Comparison of ENCODE assay signal across 15 cellular contexts in the genomic region with DNA sequence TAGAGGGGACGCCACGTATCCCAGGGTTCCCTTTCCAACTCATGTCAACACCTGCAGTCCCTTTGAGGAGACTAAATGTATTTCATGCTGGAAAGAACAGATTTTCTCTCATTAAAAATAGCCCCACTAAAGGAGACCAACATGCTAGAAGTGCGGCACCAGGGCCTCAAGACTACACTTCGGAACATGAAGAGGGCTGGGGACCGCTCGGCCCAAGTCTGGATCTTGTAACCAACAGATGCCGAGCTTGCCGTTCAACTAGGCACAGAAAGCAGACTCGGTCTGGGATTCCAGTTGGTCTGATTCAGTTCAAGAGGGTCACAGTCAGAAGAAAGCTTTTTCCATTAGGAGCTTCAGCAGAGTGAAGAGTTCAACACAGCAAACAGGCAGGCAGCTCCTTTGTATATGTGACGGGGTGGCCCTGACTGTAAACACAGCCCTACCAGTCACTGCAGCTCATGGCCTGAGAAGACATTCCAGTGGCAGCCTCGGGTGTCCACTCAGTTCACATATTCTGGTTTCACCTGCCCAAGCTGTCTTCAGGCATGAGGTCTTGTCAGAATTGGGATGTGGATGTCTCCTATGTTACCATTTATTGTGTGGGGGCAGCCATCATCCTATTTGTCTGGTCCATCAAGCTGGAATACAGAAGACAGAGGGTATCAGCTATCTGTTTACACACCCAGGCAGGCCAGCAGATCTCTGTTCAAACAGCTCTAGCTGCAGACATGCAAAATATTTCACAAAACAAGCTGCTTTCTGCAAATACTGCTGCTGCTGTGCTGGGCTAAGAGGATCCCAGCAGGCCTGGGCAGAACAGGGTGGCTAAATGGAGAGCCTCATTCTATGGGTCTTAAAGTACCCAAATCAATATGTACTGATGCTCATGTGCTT. TPM values are rescaled to one million over a fixed set of nuclear protein-coding genes. Genes with fewer than 3 reads are reported as not detected.
DNase-seq lines count a peak whose midpoint lies in the region; ATAC-seq, FAIRE-seq and TF ChIP-seq lines count a peak whose summit lies in the region.
"Had no signal": no experiment of that assay in that cellular context is flagged by ENCODE, and none has a peak within 500 bp of the region (broad histone marks: within the 10 kb centered on the region; RNA-seq: fewer than 3 reads in every experiment).

No MANE protein-coding gene starts in this region.

- H3K4me3 Mint-ChIP-seq in T-helper 2 cell treated with Interferon-gamma antibody and Interleukin-4, amounts not matched to agents 5 μg/mL and 100 μg/mL, for 36 hours = no peak overlapping the region
- H3K4me3 Mint-ChIP-seq in Caco-2 (ENCODE audit: unreplicated experiment) = no peak overlapping the region
- H3K4me3 Mint-ChIP-seq: WTC11 had no signal

- H3K9ac ChIP-seq in HepG2 (ENCODE audit: insufficient read depth, low read depth, low read length) = no peak overlapping the region

- intact Hi-C loops in Caco-2 (cut with micrococcal nuclease; ENCODE audit: unreplicated experiment) = no loop called here
- intact Hi-C loops in HepG2 (cut with micrococcal nuclease; ENCODE audit: unreplicated experiment) = no loop called here

- TF ChIP-seq RAD21 in HepG2 (CRISPR knock-in tag; IDR thresholded peaks at IDR 0.05) = no peak

- H3K9me3 Mint-ChIP-seq in T-helper 2 cell treated with Interferon-gamma antibody and Interleukin-4, amounts not matched to agents 5 μg/mL and 100 μg/mL, for 36 hours = no peaks in the 10 kb centered on the region
- H3K9me3 Mint-ChIP-seq in Caco-2 (ENCODE audit: unreplicated experiment) = no peaks in the 10 kb centered on the region
- H3K9me3 Mint-ChIP-seq: WTC11 had no signal

- FAIRE-seq in HepG2 (lab: Jason Lieb, UNC) = peak; percentile 50

- peak overlapping the region; percentile 80 for H3K27ac ChIP-seq in WERI-Rb-1
- H3K27ac ChIP-seq in HepG2 (ENCODE audit: extremely low read length, insufficient read depth, low read length) = peak overlapping the region; percentile 10
- H3K27ac ChIP-seq: foreskin keratinocyte, lower lobe of right lung had no signal

- H3K9me3 ChIP-seq in Caco-2 (no peaks in the 10 kb centered on the region), WERI-Rb-1 (ENCODE audit: severe bottlenecking) (no peaks in the 10 kb centered on the region), HepG2 (ENCODE audit: low read length) (no peaks in the 10 kb centered on the region)
- H3K9me3 ChIP-seq: lower lobe of right lung had no signal

- H3K4me2 ChIP-seq in HepG2 (ENCODE audit: low read depth, low read length) = no peak overlapping the region

- H3K4me3 ChIP-seq in Caco-2 (ENCODE audit: low read depth, low read length) (no peak overlapping the region), WERI-Rb-1 (ENCODE audit: low read depth, low read length) (no peak overlapping the region), HepG2 (replicated peaks in 1 of 3; ENCODE audit: insufficient read depth in 1 of 3, low read depth in 2 of 3, low read length in 3 of 3) (no peak overlapping the region)
- H3K4me3 ChIP-seq: lower lobe of right lung had no signal

- no peaks in the 10 kb centered on the region for H3K27me3 Mint-ChIP-seq in T-helper 2 cell treated with Interferon-gamma antibody and Interleukin-4, amounts not matched to agents 5 μg/mL and 100 μg/mL, for 36 hours (ENCODE audit: low read depth)
- H3K27me3 Mint-ChIP-seq in Caco-2 (ENCODE audit: insufficient read depth, unreplicated experiment) = no peaks in the 10 kb centered on the region

- H3K36me3 ChIP-seq in Caco-2 (ENCODE audit: control insufficient read depth, insufficient read depth, low read length) = peaks cover 6% of the 10 kb centered on the region; the same call in 1 of the 2 replicates
- H3K36me3 ChIP-seq in WERI-Rb-1 = peaks cover 50% of the 10 kb centered on the region
- peaks cover 24 to 45% of the 10 kb centered on the region in 2 experiments for H3K36me3 ChIP-seq in HepG2 (replicated peaks in 1 of 2; ENCODE audit: control insufficient read depth in 1 of 2, insufficient read depth in 2 of 2, low read length in 2 of 2)

- peaks cover 28% of the 10 kb centered on the region for H3K36me3 Mint-ChIP-seq in T-helper 2 cell treated with Interferon-gamma antibody and Interleukin-4, amounts not matched to agents 5 μg/mL and 100 μg/mL, for 36 hours (ENCODE audit: low read depth)
- H3K36me3 Mint-ChIP-seq in Caco-2 (ENCODE audit: insufficient read depth, unreplicated experiment) = peaks cover 51% of the 10 kb centered on the region

- peaks cover 7% of the 10 kb centered on the region for H3K4me1 Mint-ChIP-seq in T-helper 2 cell treated with Interferon-gamma antibody and Interleukin-4, amounts not matched to agents 5 μg/mL and 100 μg/mL, for 36 hours (ENCODE audit: low read depth)
- H3K4me1 Mint-ChIP-seq in Caco-2 (ENCODE audit: low read depth, unreplicated experiment) = peaks cover 7% of the 10 kb centered on the region
- H3K4me1 Mint-ChIP-seq: WTC11 had no signal

- WGBS in HepG2 (ENCODE audit: low lambda C conversion rate) = 87% methylated on average over 11 of the region's 11 CpGs

- peak; percentile 82 for ATAC-seq in HepG2
- ATAC-seq in GM21576 (IDR thresholded peaks at IDR 0.05; ENCODE audit: unreplicated experiment) = no peak
- no peak for ATAC-seq in GM19351 (IDR thresholded peaks at IDR 0.05; ENCODE audit: unreplicated experiment)
- ATAC-seq: foreskin keratinocyte, lower lobe of right lung, right cardiac atrium, WTC11 had no signal

- peak overlapping the region; percentile 26 for H3K27ac Mint-ChIP-seq in T-helper 2 cell treated with Interferon-gamma antibody and Interleukin-4, amounts not matched to agents 5 μg/mL and 100 μg/mL, for 36 hours
- peak overlapping the region; percentile 63 for H3K27ac Mint-ChIP-seq in Caco-2 (ENCODE audit: unreplicated experiment)

- BruUV-seq in Caco-2 (replicated peaks; lab: Mats Ljungman, UMichigan) = TSS peak; percentile 34
- no TSS peak for BruUV-seq in HepG2 (replicated peaks; lab: Mats Ljungman, UMichigan)

- no peak for TF ChIP-seq CTCF in Caco-2 (IDR thresholded peaks at IDR 0.05; ENCODE audit: insufficient read depth in 1 of 2, low read depth in 1 of 2, low read length in 1 of 2, severe bottlenecking in 1 of 2, unreplicated experiment in 1 of 2)
- no peak for TF ChIP-seq CTCF in WERI-Rb-1 (IDR thresholded peaks at IDR 0.05; ENCODE audit: low read depth, low read length)
- no peak for TF ChIP-seq CTCF in HepG2 (CRISPR knock-in tag; IDR thresholded peaks at IDR 0.05)

- no peak for DNase-seq in T-helper 2 cell treated with Interferon-gamma antibody and Interleukin-4, amounts not matched to agents 5 μg/mL and 100 μg/mL, for 36 hours (ENCODE audit: low spot score)
- DNase-seq in T-helper 2 cell = no peak
- peak in 1 of 2 experiments; percentile 32 for DNase-seq in Caco-2
- no peak for DNase-seq in WERI-Rb-1
- DNase-seq in HepG2 (ENCODE audit: low spot score) = peak; percentile 64
- DNase-seq in superior temporal gyrus (ENCODE audit: extremely low spot score) = no peak
- DNase-seq: effector CD4-positive, alpha-beta T cell; foreskin keratinocyte; lower lobe of right lung; right cardiac atrium; stimulated activated CD4-positive, alpha-beta T cell treated with anti-CD3 and anti-CD28 coated beads, Interleukin-4, amount 100 ng/mL, for 24 hours had no signal

- H3K27me3 ChIP-seq in Caco-2 (replicated peaks; ENCODE audit: control insufficient read depth, insufficient read depth, low read length) (no peaks in the 10 kb centered on the region), WERI-Rb-1 (ENCODE audit: insufficient read depth, low read depth, severe bottlenecking) (no peaks in the 10 kb centered on the region), HepG2 (ENCODE audit: control insufficient read depth in 1 of 2, insufficient read depth in 2 of 2, low read length in 2 of 2) (no peaks in the 10 kb centered on the region)
- H3K27me3 ChIP-seq: foreskin keratinocyte had no signal

- TF ChIP-seq POLR2A in HepG2 (IDR thresholded peaks at IDR 0.05; ENCODE audit: insufficient read depth in 1 of 2, low read depth in 2 of 2, low read length in 2 of 2) = no peak

- no peak for TF ChIP-seq EP300 in HepG2 (IDR thresholded peaks at IDR 0.05; ENCODE audit: low read depth in 2 of 2, low read length in 2 of 2)
- no peak for TF ChIP-seq EP300 in HepG2 (CRISPR knock-in tag; IDR thresholded peaks at IDR 0.05; ENCODE audit: borderline replicate concordance)

- POLR2A ChIA-PET in Caco-2 (lab: Charles Lee) = interaction anchor here (0.6 to 1.9 kb wide), 2 partner anchors 9 to 20 kb away, joined by 3 to 24 read pairs; partner anchors contain the start of genes BET1L, PSMD13 and RIC8A
- POLR2A ChIA-PET in HepG2 (lab: Yijun Ruan, JAX) = interaction anchor here (0.6 to 3.0 kb wide), 4 partner anchors 10 to 19 kb away, joined by 3 to 41 read pairs (median 8); partner anchors contain the start of genes BET1L, RIC8A and SIRT3

- in situ Hi-C loops in HepG2 (cut with HindIII; ENCODE audit: extremely low pct_ligation_motif_present, low pct_unique_long_range_greater_than_20kb) = no loop called here

- H4K20me1 ChIP-seq in HepG2 (ENCODE audit: insufficient read depth, low read length) = no peaks in the 10 kb centered on the region

- CTCF ChIA-PET in Caco-2 (lab: Charles Lee) (interaction anchor here (1.5 to 1.9 kb wide), 2 partner anchors 9 to 34 kb away, joined by 5 read pairs; partner anchors contain the start of genes BET1L and RIC8A), HepG2 (lab: Yijun Ruan, JAX; ENCODE audit: low intra/inter-chr PET ratio, low total read pairs) (no interaction called here)

- H3K4me1 ChIP-seq in Caco-2 (peaks cover 19% of the 10 kb centered on the region), HepG2 (ENCODE audit: insufficient read depth, low read length) (peaks cover 24% of the 10 kb centered on the region)
- H3K4me1 ChIP-seq: foreskin keratinocyte had no signal

- H2AFZ ChIP-seq in HepG2 (ENCODE audit: low read length) = no peak overlapping the region

- no peaks in the 10 kb centered on the region for H3K79me2 ChIP-seq in HepG2 (ENCODE audit: insufficient read depth, low read length)

RNA-seq across cellular contexts. Expression of gene RIC8A, which starts 8.8 kb away (rescaled TPM):
- total RNA-seq in Caco-2 (2022) (97.1 and 111 TPM in 2 replicates), HepG2 (2016; rRNA removed; fragmentation: Illumina TruSeq; extraction: Trizol) (62.1 and 65.0 TPM in 2 replicates)
- 21.7 and 29.0 TPM in 2 replicates for total RNA-seq in HepG2 (2016; cell fraction: cytosol; rRNA removed; fragmentation: Illumina TruSeq; extraction: Trizol; ENCODE audit: low read depth)
- total RNA-seq in HepG2 (2016; cell fraction: insoluble cytoplasmic fraction; rRNA removed; fragmentation: Illumina TruSeq; extraction: Trizol) = 55.5 and 60.4 TPM in 2 replicates
- 36.9 and 43.2 TPM in 2 replicates for total RNA-seq in HepG2 (2016; cell fraction: membrane; rRNA removed; fragmentation: Illumina TruSeq; extraction: Trizol)
- 37.1 and 38.2 TPM in 2 replicates for total RNA-seq in HepG2 (2016; cell fraction: nucleus; rRNA removed; fragmentation: Illumina TruSeq; extraction: Trizol)
- polyA plus RNA-seq in HepG2 (2011; rRNA removed) = 63.8 and 84.3 TPM in 2 replicates
- polyA plus RNA-seq in HepG2 (2011; cell fraction: cytosol; rRNA removed) = 47.5 and 48.4 TPM in 2 replicates
- polyA plus RNA-seq in HepG2 (2011; cell fraction: nucleus; rRNA removed) = 143 and 165 TPM in 2 replicates
- 24.6 and 31.6 TPM in 2 replicates for polyA plus RNA-seq in HepG2 (2012)
- 10.5 and 10.6 TPM in 2 replicates for polyA plus RNA-seq in HepG2 (2016; cell fraction: cytosol; fragmentation: Illumina TruSeq; extraction: Trizol; ENCODE audit: low read depth)
- 53.7 and 58.5 TPM in 2 replicates for polyA plus RNA-seq in HepG2 (2016; cell fraction: insoluble cytoplasmic fraction; fragmentation: Illumina TruSeq; extraction: Trizol; ENCODE audit: low read depth)
- polyA plus RNA-seq in HepG2 (2016; cell fraction: membrane; fragmentation: Illumina TruSeq; extraction: Trizol; ENCODE audit: low read depth) = 26.8 and 29.3 TPM in 2 replicates
- polyA plus RNA-seq in HepG2 (2016; cell fraction: nucleus; fragmentation: Illumina TruSeq; extraction: Trizol; ENCODE audit: insufficient read depth, low read depth) = 68.0 and 76.5 TPM in 2 replicates
- polyA minus RNA-seq in HepG2 (2011; rRNA and poly(A)+ RNA removed; ENCODE audit: low replicate concordance) = 155 and 191 TPM in 2 replicates
- 24.9 and 36.3 TPM in 2 replicates for polyA minus RNA-seq in HepG2 (2011; cell fraction: cytosol; rRNA and poly(A)+ RNA removed)
- 47.4 and 55.1 TPM in 2 replicates for polyA minus RNA-seq in HepG2 (2011; cell fraction: nucleus; rRNA and poly(A)+ RNA removed)

RNA-seq across cellular contexts. Expression of gene BET1L, which starts 9.1 kb away (rescaled TPM):
- total RNA-seq in Caco-2 (2022) (56.8 and 57.4 TPM in 2 replicates), HepG2 (2016; rRNA removed; fragmentation: Illumina TruSeq; extraction: Trizol) (26.2 and 27.3 TPM in 2 replicates)
- 12.4 and 15.5 TPM in 2 replicates for total RNA-seq in HepG2 (2016; cell fraction: cytosol; rRNA removed; fragmentation: Illumina TruSeq; extraction: Trizol; ENCODE audit: low read depth)
- total RNA-seq in HepG2 (2016; cell fraction: insoluble cytoplasmic fraction; rRNA removed; fragmentation: Illumina TruSeq; extraction: Trizol) = 25.7 and 25.9 TPM in 2 replicates
- total RNA-seq in HepG2 (2016; cell fraction: membrane; rRNA removed; fragmentation: Illumina TruSeq; extraction: Trizol) = 28.2 and 33.2 TPM in 2 replicates
- 21.6 and 23.3 TPM in 2 replicates for total RNA-seq in HepG2 (2016; cell fraction: nucleus; rRNA removed; fragmentation: Illumina TruSeq; extraction: Trizol)
- polyA plus RNA-seq in HepG2 (2011; rRNA removed) = 59.6 and 62.3 TPM in 2 replicates
- 56.2 and 64.1 TPM in 2 replicates for polyA plus RNA-seq in HepG2 (2011; cell fraction: cytosol; rRNA removed)
- 79.4 and 81.9 TPM in 2 replicates for polyA plus RNA-seq in HepG2 (2011; cell fraction: nucleus; rRNA removed)
- 26.9 and 27.4 TPM in 2 replicates for polyA plus RNA-seq in HepG2 (2012)
- 14.0 and 16.4 TPM in 2 replicates for polyA plus RNA-seq in HepG2 (2016; cell fraction: cytosol; fragmentation: Illumina TruSeq; extraction: Trizol; ENCODE audit: low read depth)
- polyA plus RNA-seq in HepG2 (2016; cell fraction: insoluble cytoplasmic fraction; fragmentation: Illumina TruSeq; extraction: Trizol; ENCODE audit: low read depth) = 36.2 and 45.0 TPM in 2 replicates
- 37.8 and 37.9 TPM in 2 replicates for polyA plus RNA-seq in HepG2 (2016; cell fraction: membrane; fragmentation: Illumina TruSeq; extraction: Trizol; ENCODE audit: low read depth)
- polyA plus RNA-seq in HepG2 (2016; cell fraction: nucleus; fragmentation: Illumina TruSeq; extraction: Trizol; ENCODE audit: insufficient read depth, low read depth) = 43.9 and 46.1 TPM in 2 replicates
- polyA minus RNA-seq in HepG2 (2011; rRNA and poly(A)+ RNA removed; ENCODE audit: low replicate concordance) = 46.5 and 151 TPM in 2 replicates
- polyA minus RNA-seq in HepG2 (2011; cell fraction: cytosol; rRNA and poly(A)+ RNA removed) = 19.7 and 22.1 TPM in 2 replicates
- polyA minus RNA-seq in HepG2 (2011; cell fraction: nucleus; rRNA and poly(A)+ RNA removed) = 61.4 and 63.9 TPM in 2 replicates

RNA-seq across cellular contexts. Expression of gene SIRT3, which starts 19.8 kb away (rescaled TPM):
- total RNA-seq in Caco-2 (2022) = 24.6 and 26.0 TPM in 2 replicates
- total RNA-seq in HepG2 (2016; rRNA removed; fragmentation: Illumina TruSeq; extraction: Trizol) = 12.9 and 15.1 TPM in 2 replicates
- 4.3 and 4.7 TPM in 2 replicates for total RNA-seq in HepG2 (2016; cell fraction: cytosol; rRNA removed; fragmentation: Illumina TruSeq; extraction: Trizol; ENCODE audit: low read depth)
- 12.6 and 15.2 TPM in 2 replicates for total RNA-seq in HepG2 (2016; cell fraction: insoluble cytoplasmic fraction; rRNA removed; fragmentation: Illumina TruSeq; extraction: Trizol)
- total RNA-seq in HepG2 (2016; cell fraction: membrane; rRNA removed; fragmentation: Illumina TruSeq; extraction: Trizol) = 7.0 and 8.3 TPM in 2 replicates
- 11.1 and 12.1 TPM in 2 replicates for total RNA-seq in HepG2 (2016; cell fraction: nucleus; rRNA removed; fragmentation: Illumina TruSeq; extraction: Trizol)
- 18.2 and 19.0 TPM in 2 replicates for polyA plus RNA-seq in HepG2 (2011; rRNA removed)
- polyA plus RNA-seq in HepG2 (2011; cell fraction: cytosol; rRNA removed) = 16.5 and 17.1 TPM in 2 replicates
- 39.8 and 57.2 TPM in 2 replicates for polyA plus RNA-seq in HepG2 (2011; cell fraction: nucleus; rRNA removed)
- polyA plus RNA-seq in HepG2 (2012) = 16.8 and 22.4 TPM in 2 replicates
- 3.1 TPM in 2 replicates for polyA plus RNA-seq in HepG2 (2016; cell fraction: cytosol; fragmentation: Illumina TruSeq; extraction: Trizol; ENCODE audit: low read depth)
- 15.2 and 18.2 TPM in 2 replicates for polyA plus RNA-seq in HepG2 (2016; cell fraction: insoluble cytoplasmic fraction; fragmentation: Illumina TruSeq; extraction: Trizol; ENCODE audit: low read depth)
- 6.2 and 6.5 TPM in 2 replicates for polyA plus RNA-seq in HepG2 (2016; cell fraction: membrane; fragmentation: Illumina TruSeq; extraction: Trizol; ENCODE audit: low read depth)
- polyA plus RNA-seq in HepG2 (2016; cell fraction: nucleus; fragmentation: Illumina TruSeq; extraction: Trizol; ENCODE audit: insufficient read depth, low read depth) = 43.9 and 44.8 TPM in 2 replicates
- polyA minus RNA-seq in HepG2 (2011; rRNA and poly(A)+ RNA removed; ENCODE audit: low replicate concordance) = 12.3 and 25.8 TPM in 2 replicates
- polyA minus RNA-seq in HepG2 (2011; cell fraction: cytosol; rRNA and poly(A)+ RNA removed) = 6.1 and 7.0 TPM in 2 replicates
- 15.4 and 20.0 TPM in 2 replicates for polyA minus RNA-seq in HepG2 (2011; cell fraction: nucleus; rRNA and poly(A)+ RNA removed)

RNA-seq across cellular contexts. Expression of gene PSMD13, which starts 20.4 kb away (rescaled TPM):
- total RNA-seq in Caco-2 (2022) = 162 and 172 TPM in 2 replicates
- total RNA-seq in HepG2 (2016; rRNA removed; fragmentation: Illumina TruSeq; extraction: Trizol) = 117 and 172 TPM in 2 replicates
- 23.5 and 27.8 TPM in 2 replicates for total RNA-seq in HepG2 (2016; cell fraction: cytosol; rRNA removed; fragmentation: Illumina TruSeq; extraction: Trizol; ENCODE audit: low read depth)
- 119 and 174 TPM in 2 replicates for total RNA-seq in HepG2 (2016; cell fraction: insoluble cytoplasmic fraction; rRNA removed; fragmentation: Illumina TruSeq; extraction: Trizol)
- 34.7 and 39.6 TPM in 2 replicates for total RNA-seq in HepG2 (2016; cell fraction: membrane; rRNA removed; fragmentation: Illumina TruSeq; extraction: Trizol)
- total RNA-seq in HepG2 (2016; cell fraction: nucleus; rRNA removed; fragmentation: Illumina TruSeq; extraction: Trizol) = 57.8 and 58.4 TPM in 2 replicates
- polyA plus RNA-seq in HepG2 (2011; rRNA removed) = 78.5 and 83.0 TPM in 2 replicates
- 85.7 and 91.7 TPM in 2 replicates for polyA plus RNA-seq in HepG2 (2011; cell fraction: cytosol; rRNA removed)
- polyA plus RNA-seq in HepG2 (2011; cell fraction: nucleus; rRNA removed) = 55.6 and 67.0 TPM in 2 replicates
- 61.4 and 66.9 TPM in 2 replicates for polyA plus RNA-seq in HepG2 (2012)
- 17.8 and 18.9 TPM in 2 replicates for polyA plus RNA-seq in HepG2 (2016; cell fraction: cytosol; fragmentation: Illumina TruSeq; extraction: Trizol; ENCODE audit: low read depth)
- polyA plus RNA-seq in HepG2 (2016; cell fraction: insoluble cytoplasmic fraction; fragmentation: Illumina TruSeq; extraction: Trizol; ENCODE audit: low read depth) = 134 and 147 TPM in 2 replicates
- 24.1 and 26.8 TPM in 2 replicates for polyA plus RNA-seq in HepG2 (2016; cell fraction: membrane; fragmentation: Illumina TruSeq; extraction: Trizol; ENCODE audit: low read depth)
- polyA plus RNA-seq in HepG2 (2016; cell fraction: nucleus; fragmentation: Illumina TruSeq; extraction: Trizol; ENCODE audit: insufficient read depth, low read depth) = 102 and 107 TPM in 2 replicates
- 52.2 and 63.9 TPM in 2 replicates for polyA minus RNA-seq in HepG2 (2011; rRNA and poly(A)+ RNA removed; ENCODE audit: low replicate concordance)
- 23.7 and 24.1 TPM in 2 replicates for polyA minus RNA-seq in HepG2 (2011; cell fraction: cytosol; rRNA and poly(A)+ RNA removed)
- polyA minus RNA-seq in HepG2 (2011; cell fraction: nucleus; rRNA and poly(A)+ RNA removed) = 29.9 and 34.1 TPM in 2 replicates

RNA-seq across cellular contexts. Expression of gene SCGB1C1, which starts 23.4 kb away (rescaled TPM):
- total RNA-seq in Caco-2 (2022) (not detected in 2 replicates), HepG2 (2016; rRNA removed; fragmentation: Illumina TruSeq; extraction: Trizol) (not detected in 2 replicates)
- not detected in 2 replicates for total RNA-seq in HepG2 (2016; cell fraction: cytosol; rRNA removed; fragmentation: Illumina TruSeq; extraction: Trizol; ENCODE audit: low read depth)
- not detected in 2 replicates for total RNA-seq in HepG2 (2016; cell fraction: insoluble cytoplasmic fraction; rRNA removed; fragmentation: Illumina TruSeq; extraction: Trizol)
- total RNA-seq in HepG2 (2016; cell fraction: membrane; rRNA removed; fragmentation: Illumina TruSeq; extraction: Trizol) = not detected in 2 replicates
- total RNA-seq in HepG2 (2016; cell fraction: nucleus; rRNA removed; fragmentation: Illumina TruSeq; extraction: Trizol) = not detected in 2 replicates
- polyA plus RNA-seq in HepG2 (2011; rRNA removed) = not detected in 2 replicates
- not detected in 2 replicates for polyA plus RNA-seq in HepG2 (2011; cell fraction: cytosol; rRNA removed)
- polyA plus RNA-seq in HepG2 (2011; cell fraction: nucleus; rRNA removed) = not detected in 2 replicates
- not detected in 2 replicates for polyA plus RNA-seq in HepG2 (2012)
- not detected in 2 replicates for polyA plus RNA-seq in HepG2 (2016; cell fraction: cytosol; fragmentation: Illumina TruSeq; extraction: Trizol; ENCODE audit: low read depth)
- polyA plus RNA-seq in HepG2 (2016; cell fraction: insoluble cytoplasmic fraction; fragmentation: Illumina TruSeq; extraction: Trizol; ENCODE audit: low read depth) = not detected in 2 replicates
- not detected in 2 replicates for polyA plus RNA-seq in HepG2 (2016; cell fraction: membrane; fragmentation: Illumina TruSeq; extraction: Trizol; ENCODE audit: low read depth)
- polyA plus RNA-seq in HepG2 (2016; cell fraction: nucleus; fragmentation: Illumina TruSeq; extraction: Trizol; ENCODE audit: insufficient read depth, low read depth) = not detected in 2 replicates
- not detected in 2 replicates for polyA minus RNA-seq in HepG2 (2011; rRNA and poly(A)+ RNA removed; ENCODE audit: low replicate concordance)
- not detected in 2 replicates for polyA minus RNA-seq in HepG2 (2011; cell fraction: cytosol; rRNA and poly(A)+ RNA removed)
- not detected in 2 replicates for polyA minus RNA-seq in HepG2 (2011; cell fraction: nucleus; rRNA and poly(A)+ RNA removed)
- total RNA-seq: foreskin keratinocyte, lower lobe of right lung, right cardiac atrium, WTC11 had no signal
- polyA plus RNA-seq: foreskin keratinocyte, neural cell, right cardiac atrium had no signal
